In genomic region chr13:47094734-47095434, GRCh38 we compare ENCODE assay signal across 12 cellular contexts.
A peak's percentile ranks its signal among the peaks of the same experiment; 100 is the strongest.
DNase-seq lines count a peak whose midpoint lies in the region; ATAC-seq and TF ChIP-seq lines count a peak whose summit lies in the region.
"Had no signal": no experiment of that assay in that cellular context is flagged by ENCODE, and none has a peak within 500 bp of the region (broad histone marks: within the 10 kb centered on the region; RNA-seq: fewer than 3 reads in every experiment).

No MANE protein-coding gene starts in this region.

- no peaks in the 10 kb centered on the region for H3K36me3 Mint-ChIP-seq in endodermal cell (ENCODE audit: low read depth)
- H3K36me3 Mint-ChIP-seq: activated naive CD4-positive, alpha-beta T cell treated with anti-CD3 and anti-CD28 coated beads, Interleukin-2, amount 50 U/mL, for 72 hours had no signal

- H3K4me3 Mint-ChIP-seq in endodermal cell: no peak overlapping the region

- H3K9me3 ChIP-seq in endodermal cell (ENCODE audit: control insufficient read depth, low read length): no peaks in the 10 kb centered on the region

- no peak overlapping the region for H3K4me3 ChIP-seq in endodermal cell (ENCODE audit: low read length)

- 49 to 74% methylated on average over 2 to 3 of the region's 3 CpGs for WGBS in endodermal cell (ENCODE audit: insufficient coverage in 1 of 2, insufficient read length in 1 of 2), 2 experiments

- no peak overlapping the region for H3K27ac Mint-ChIP-seq in endodermal cell
- H3K27ac Mint-ChIP-seq: activated naive CD4-positive, alpha-beta T cell treated with anti-CD3 and anti-CD28 coated beads, Interleukin-2, amount 50 U/mL, for 72 hours had no signal

- H3K9ac ChIP-seq in endodermal cell (ENCODE audit: extremely low read depth, low read length, poor library complexity, severe bottlenecking): no peak overlapping the region

- H3K4me1 Mint-ChIP-seq in endodermal cell: peaks cover 35% of the 10 kb centered on the region

- H3K27me3 ChIP-seq in endodermal cell (ENCODE audit: control insufficient read depth, insufficient read depth, low read length, poor library complexity, severe bottlenecking): no peaks in the 10 kb centered on the region

- no peaks in the 10 kb centered on the region for H3K4me1 ChIP-seq in endodermal cell (ENCODE audit: control insufficient read depth, insufficient read depth, low read length)

- H3K36me3 ChIP-seq in endodermal cell (ENCODE audit: control insufficient read depth, insufficient read depth, low read length): no peaks in the 10 kb centered on the region

- no peaks in the 10 kb centered on the region for H3K9me3 Mint-ChIP-seq in endodermal cell

- TF ChIP-seq CTCF in endodermal cell (conservative IDR thresholded peaks at IDR 0.05): no peak

- H3K27me3 Mint-ChIP-seq in endodermal cell (ENCODE audit: insufficient read depth): no peaks in the 10 kb centered on the region

- no peak overlapping the region for H3K27ac ChIP-seq in endodermal cell (ENCODE audit: low read depth, low read length)

- peak; percentile 95 for ATAC-seq in GM19023 (IDR thresholded peaks at IDR 0.05; ENCODE audit: unreplicated experiment)
- peak; percentile 97 for ATAC-seq in GM21619 (IDR thresholded peaks at IDR 0.05; ENCODE audit: unreplicated experiment)
- peak; percentile 94 for ATAC-seq in HG03066 (IDR thresholded peaks at IDR 0.05; ENCODE audit: low read depth, unreplicated experiment)
- ATAC-seq: activated naive CD4-positive, alpha-beta T cell treated with anti-CD3 and anti-CD28 coated beads, Interleukin-2, amount 50 U/mL, for 72 hours; stimulated activated naive CD8-positive, alpha-beta T cell treated with anti-CD3 and anti-CD28 coated beads, Interleukin-15, Interleukin-2, amounts not matched to agents 100 U/mL and 50 U/mL, for 24 hours had no signal

- peak; percentile 56 for DNase-seq in endodermal cell
- DNase-seq in NCI-H510A (lab: John Stamatoyannopoulos, UW): no peak
- no peak for DNase-seq in KG1 (lab: John Stamatoyannopoulos, UW)
- DNase-seq in hippocampal formation (lab: John Stamatoyannopoulos, UW): no peak
- DNase-seq in islet precursor cell: no peak
- DNase-seq: activated CD4-positive, alpha-beta T cell treated with anti-CD3 and anti-CD28 coated beads, Interleukin-2, amount 50 U/mL, for 4 hours; NCI-H510A treated with DMSO at 0.1 percent for 48 hours; stimulated activated naive CD8-positive, alpha-beta T cell treated with anti-CD3 and anti-CD28 coated beads, Interleukin-15, Interleukin-2, amounts not matched to agents 100 U/mL and 50 U/mL, for 24 hours had no signal
